1 cellular context compared by ENCODE assay signal in genomic region chr18:45793295-45793965, GRCh38.
TF ChIP-seq lines count a peak whose summit lies in the region.

No MANE protein-coding gene starts in this region.

TF ChIP-seq in GM23338, 12 proteins besides CTCF, POLR2A, EP300 and RAD21 (continued from another document):
- TF ChIP-seq REST (IDR thresholded peaks at IDR 0.05; ENCODE audit: unreplicated experiment), result no peak
- no peak for TF ChIP-seq EZH2 (IDR thresholded peaks at IDR 0.05; ENCODE audit: low read depth, unreplicated experiment)
- no peak for TF ChIP-seq ZNF331 (CRISPR knock-in tag; IDR thresholded peaks at IDR 0.05; ENCODE audit: low read depth)
- no peak for TF ChIP-seq JUNB (IDR thresholded peaks at IDR 0.05; ENCODE audit: unreplicated experiment)
- TF ChIP-seq, protein P1, sequence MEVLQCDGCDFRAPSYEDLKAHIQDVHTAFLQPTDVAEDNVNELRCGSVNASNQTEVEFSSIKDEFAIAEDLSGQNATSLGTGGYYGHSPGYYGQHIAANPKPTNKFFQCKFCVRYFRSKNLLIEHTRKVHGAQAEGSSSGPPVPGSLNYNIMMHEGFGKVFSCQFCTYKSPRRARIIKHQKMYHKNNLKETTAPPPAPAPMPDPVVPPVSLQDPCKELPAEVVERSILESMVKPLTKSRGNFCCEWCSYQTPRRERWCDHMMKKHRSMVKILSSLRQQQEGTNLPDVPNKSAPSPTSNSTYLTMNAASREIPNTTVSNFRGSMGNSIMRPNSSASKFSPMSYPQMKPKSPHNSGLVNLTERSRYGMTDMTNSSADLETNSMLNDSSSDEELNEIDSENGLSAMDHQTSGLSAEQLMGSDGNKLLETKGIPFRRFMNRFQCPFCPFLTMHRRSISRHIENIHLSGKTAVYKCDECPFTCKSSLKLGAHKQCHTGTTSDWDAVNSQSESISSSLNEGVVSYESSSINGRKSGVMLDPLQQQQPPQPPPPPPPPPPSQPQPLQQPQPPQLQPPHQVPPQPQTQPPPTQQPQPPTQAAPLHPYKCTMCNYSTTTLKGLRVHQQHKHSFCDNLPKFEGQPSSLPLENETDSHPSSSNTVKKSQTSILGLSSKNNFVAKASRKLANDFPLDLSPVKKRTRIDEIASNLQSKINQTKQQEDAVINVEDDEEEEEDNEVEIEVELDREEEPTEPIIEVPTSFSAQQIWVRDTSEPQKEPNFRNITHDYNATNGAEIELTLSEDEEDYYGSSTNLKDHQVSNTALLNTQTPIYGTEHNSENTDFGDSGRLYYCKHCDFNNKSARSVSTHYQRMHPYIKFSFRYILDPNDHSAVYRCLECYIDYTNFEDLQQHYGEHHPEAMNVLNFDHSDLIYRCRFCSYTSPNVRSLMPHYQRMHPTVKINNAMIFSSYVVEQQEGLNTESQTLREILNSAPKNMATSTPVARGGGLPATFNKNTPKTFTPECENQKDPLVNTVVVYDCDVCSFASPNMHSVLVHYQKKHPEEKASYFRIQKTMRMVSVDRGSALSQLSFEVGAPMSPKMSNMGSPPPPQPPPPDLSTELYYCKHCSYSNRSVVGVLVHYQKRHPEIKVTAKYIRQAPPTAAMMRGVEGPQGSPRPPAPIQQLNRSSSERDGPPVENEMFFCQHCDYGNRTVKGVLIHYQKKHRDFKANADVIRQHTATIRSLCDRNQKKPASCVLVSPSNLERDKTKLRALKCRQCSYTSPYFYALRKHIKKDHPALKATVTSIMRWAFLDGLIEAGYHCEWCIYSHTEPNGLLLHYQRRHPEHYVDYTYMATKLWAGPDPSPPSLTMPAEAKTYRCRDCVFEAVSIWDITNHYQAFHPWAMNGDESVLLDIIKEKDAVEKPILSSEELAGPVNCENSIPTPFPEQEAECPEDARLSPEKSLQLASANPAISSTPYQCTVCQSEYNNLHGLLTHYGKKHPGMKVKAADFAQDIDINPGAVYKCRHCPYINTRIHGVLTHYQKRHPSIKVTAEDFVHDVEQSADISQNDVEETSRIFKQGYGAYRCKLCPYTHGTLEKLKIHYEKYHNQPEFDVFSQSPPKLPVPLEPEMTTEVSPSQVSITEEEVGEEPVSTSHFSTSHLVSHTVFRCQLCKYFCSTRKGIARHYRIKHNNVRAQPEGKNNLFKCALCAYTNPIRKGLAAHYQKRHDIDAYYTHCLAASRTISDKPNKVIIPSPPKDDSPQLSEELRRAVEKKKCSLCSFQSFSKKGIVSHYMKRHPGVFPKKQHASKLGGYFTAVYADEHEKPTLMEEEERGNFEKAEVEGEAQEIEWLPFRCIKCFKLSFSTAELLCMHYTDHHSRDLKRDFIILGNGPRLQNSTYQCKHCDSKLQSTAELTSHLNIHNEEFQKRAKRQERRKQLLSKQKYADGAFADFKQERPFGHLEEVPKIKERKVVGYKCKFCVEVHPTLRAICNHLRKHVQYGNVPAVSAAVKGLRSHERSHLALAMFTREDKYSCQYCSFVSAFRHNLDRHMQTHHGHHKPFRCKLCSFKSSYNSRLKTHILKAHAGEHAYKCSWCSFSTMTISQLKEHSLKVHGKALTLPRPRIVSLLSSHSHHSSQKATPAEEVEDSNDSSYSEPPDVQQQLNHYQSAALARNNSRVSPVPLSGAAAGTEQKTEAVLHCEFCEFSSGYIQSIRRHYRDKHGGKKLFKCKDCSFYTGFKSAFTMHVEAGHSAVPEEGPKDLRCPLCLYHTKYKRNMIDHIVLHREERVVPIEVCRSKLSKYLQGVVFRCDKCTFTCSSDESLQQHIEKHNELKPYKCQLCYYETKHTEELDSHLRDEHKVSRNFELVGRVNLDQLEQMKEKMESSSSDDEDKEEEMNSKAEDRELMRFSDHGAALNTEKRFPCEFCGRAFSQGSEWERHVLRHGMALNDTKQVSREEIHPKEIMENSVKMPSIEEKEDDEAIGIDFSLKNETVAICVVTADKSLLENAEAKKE (CRISPR knock-in tag; IDR thresholded peaks at IDR 0.05), result no peak
- TF ChIP-seq, protein P2, sequence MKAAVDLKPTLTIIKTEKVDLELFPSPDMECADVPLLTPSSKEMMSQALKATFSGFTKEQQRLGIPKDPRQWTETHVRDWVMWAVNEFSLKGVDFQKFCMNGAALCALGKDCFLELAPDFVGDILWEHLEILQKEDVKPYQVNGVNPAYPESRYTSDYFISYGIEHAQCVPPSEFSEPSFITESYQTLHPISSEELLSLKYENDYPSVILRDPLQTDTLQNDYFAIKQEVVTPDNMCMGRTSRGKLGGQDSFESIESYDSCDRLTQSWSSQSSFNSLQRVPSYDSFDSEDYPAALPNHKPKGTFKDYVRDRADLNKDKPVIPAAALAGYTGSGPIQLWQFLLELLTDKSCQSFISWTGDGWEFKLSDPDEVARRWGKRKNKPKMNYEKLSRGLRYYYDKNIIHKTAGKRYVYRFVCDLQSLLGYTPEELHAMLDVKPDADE (IDR thresholded peaks at IDR 0.05), result no peak
- TF ChIP-seq POLR2AphosphoS5 (IDR thresholded peaks at IDR 0.05; ENCODE audit: low read depth), result no peak
- TF ChIP-seq EZH2phosphoT487 (IDR thresholded peaks at IDR 0.05; ENCODE audit: unreplicated experiment), result no peak
